ENCODE assay signal across 15 cellular contexts in genomic region chr2:239947361-239948045, GRCh38.
A peak's percentile ranks its signal among the peaks of the same experiment; 100 is the strongest.
DNase-seq lines count a peak whose midpoint lies in the region; ATAC-seq and TF ChIP-seq lines count a peak whose summit lies in the region.
"Had no signal": no experiment of that assay in that cellular context is flagged by ENCODE, and none has a peak within 500 bp of the region (broad histone marks: within the 10 kb centered on the region; RNA-seq: fewer than 3 reads in every experiment).

No MANE protein-coding gene starts in this region.

- no peak overlapping the region for H2BK120ac ChIP-seq in neuronal stem cell (ENCODE audit: low read depth, low read length)

- H3K4me2 ChIP-seq in neuronal stem cell (ENCODE audit: insufficient read depth, low read length, poor library complexity, severe bottlenecking): no peak overlapping the region

- H2BK12ac ChIP-seq in neuronal stem cell (ENCODE audit: low read length): no peak overlapping the region

- no peak for TF ChIP-seq CTCF in HFFc6 (IDR thresholded peaks at IDR 0.05)

- H2AFZ ChIP-seq in neuronal stem cell (ENCODE audit: low read length): peak overlapping the region; percentile 36

- no peaks in the 10 kb centered on the region for H3K79me1 ChIP-seq in neuronal stem cell (ENCODE audit: low read depth, low read length)

- H3K14ac ChIP-seq in neuronal stem cell (ENCODE audit: low read length): peak overlapping the region; percentile 6

- H3K18ac ChIP-seq in neuronal stem cell (ENCODE audit: low read length): peak overlapping the region; percentile 61

- H3K27ac Mint-ChIP-seq in HFFc6: no peak overlapping the region

- no peaks in the 10 kb centered on the region for H3K27me3 ChIP-seq in neuronal stem cell (ENCODE audit: control insufficient read depth in 3 of 3, insufficient read depth in 3 of 3, low read depth in 1 of 3, low read length in 3 of 3)
- no peaks in the 10 kb centered on the region for H3K27me3 ChIP-seq in aorta (ENCODE audit: control insufficient read depth in 1 of 2, insufficient read depth in 2 of 2, low read length in 1 of 2)
- H3K27me3 ChIP-seq: neutrophil had no signal

- no peak overlapping the region for H2AK5ac ChIP-seq in neuronal stem cell (ENCODE audit: low read depth, low read length)

- no CpG with 5 or more reads among the region's 21 CpGs for WGBS in neuronal stem cell (ENCODE audit: extremely low coverage in 2 of 2, insufficient read length in 2 of 2, insufficient replicate concordance in 1 of 2), 2 donors
- WGBS in aorta, 2 donors: 90 to 92% methylated on average over 21 of the region's 21 CpGs

- H3K36me3 ChIP-seq in neuronal stem cell (replicated peaks in 1 of 2; ENCODE audit: control insufficient read depth in 2 of 2, insufficient read depth in 2 of 2, low read length in 2 of 2) (no peaks in the 10 kb centered on the region), aorta (ENCODE audit: control insufficient read depth in 1 of 2, insufficient read depth in 2 of 2, low read length in 1 of 2) (no peaks in the 10 kb centered on the region)
- H3K36me3 ChIP-seq: neutrophil had no signal

- H3K4ac ChIP-seq in neuronal stem cell (ENCODE audit: low read length): no peak overlapping the region

- no peak overlapping the region for H3K4me3 Mint-ChIP-seq in HFFc6
- H3K4me3 Mint-ChIP-seq: effector memory CD8-positive, alpha-beta T cell; WTC11 had no signal

- H3K9me3 ChIP-seq in neuronal stem cell (replicated peaks in 1 of 2; ENCODE audit: control insufficient read depth in 2 of 2, insufficient read depth in 1 of 2, low read depth in 1 of 2, low read length in 2 of 2) (no peaks in the 10 kb centered on the region), aorta (ENCODE audit: control insufficient read depth, low read length) (no peaks in the 10 kb centered on the region)
- H3K9me3 ChIP-seq: neutrophil had no signal

- H3K36me3 Mint-ChIP-seq in HFFc6 (ENCODE audit: low read depth): no peaks in the 10 kb centered on the region

- H3K9ac ChIP-seq in neuronal stem cell (ENCODE audit: low read depth, low read length, poor library complexity): no peak overlapping the region

- intact Hi-C loops in Right ventricle myocardium superior (cut with DNase I): no loop called here
- intact Hi-C loops in left ventricle myocardium superior (cut with micrococcal nuclease): no loop called here
- intact Hi-C loops in aorta (cut with DNase I): no loop called here

- peak overlapping the region; percentile 90 for H2BK5ac ChIP-seq in neuronal stem cell (ENCODE audit: low read length)

- H3K23ac ChIP-seq in neuronal stem cell (ENCODE audit: low read depth, low read length, poor library complexity): no peak overlapping the region

- H2BK15ac ChIP-seq in neuronal stem cell (ENCODE audit: low read length): peak overlapping the region; percentile 14

- no peak overlapping the region for H3K4me3 ChIP-seq in neuronal stem cell (ENCODE audit: low read length in 2 of 2)
- H3K4me3 ChIP-seq in aorta (ENCODE audit: low read length in 2 of 2): no peak overlapping the region

- no peaks in the 10 kb centered on the region for H3K9me3 Mint-ChIP-seq in HFFc6
- H3K9me3 Mint-ChIP-seq: effector memory CD8-positive, alpha-beta T cell; WTC11 had no signal

- DNase-seq in Right ventricle myocardium superior (peak; percentile 43), left ventricle myocardium superior (no peak), globus pallidus (ENCODE audit: low spot score) (peak; percentile 92), neuronal stem cell (ENCODE audit: low spot score) (no peak), aorta (peak; percentile 34 to 68), HK-2 (ENCODE audit: unreplicated experiment) (no peak), HFFc6 (no peak), SIG-M5 treated with dmso at 0.1 percent for 504 hours (lab: John Stamatoyannopoulos, UW; ENCODE audit: unreplicated experiment) (no peak)
- DNase-seq: effector memory CD8-positive, alpha-beta T cell; foreskin melanocyte; Karpas-422; NCI-H2029 had no signal

- no peaks in the 10 kb centered on the region for H3K4me1 Mint-ChIP-seq in HFFc6 (ENCODE audit: low read depth)

- no peak overlapping the region for H4K91ac ChIP-seq in neuronal stem cell (ENCODE audit: low read depth, low read length, poor library complexity)

- H3K27ac ChIP-seq in neuronal stem cell (replicated peaks; ENCODE audit: low read length): no peak overlapping the region
- no peak overlapping the region for H3K27ac ChIP-seq in aorta (ENCODE audit: low read depth in 1 of 2, low read length in 2 of 2)
- H3K27ac ChIP-seq: neutrophil had no signal

- H3K27me3 Mint-ChIP-seq in HFFc6 (ENCODE audit: insufficient read depth): peaks cover 3% of the 10 kb centered on the region
- H3K27me3 Mint-ChIP-seq: effector memory CD8-positive, alpha-beta T cell had no signal

- peaks cover 4 to 6% of the 10 kb centered on the region in 2 donors for H3K4me1 ChIP-seq in neuronal stem cell (ENCODE audit: control insufficient read depth in 2 of 2, insufficient read depth in 1 of 2, low read depth in 1 of 2, low read length in 2 of 2)
- no peaks in the 10 kb centered on the region for H3K4me1 ChIP-seq in aorta (ENCODE audit: control insufficient read depth in 1 of 2, insufficient read depth in 2 of 2, low read length in 2 of 2)

- no peak for ATAC-seq in Right ventricle myocardium superior (ENCODE audit: poor library complexity)
- no peak for ATAC-seq in left ventricle myocardium superior
- no peak for ATAC-seq in aorta (ENCODE audit: low FRiP score)
- ATAC-seq: effector memory CD8-positive, alpha-beta T cell; left colon; WTC11 had no signal

- H4K8ac ChIP-seq in neuronal stem cell (ENCODE audit: low read depth, low read length): no peak overlapping the region

Comparison
In these comparisons a context has a peak if more than half of its experiments do, and no peak if none do; other contexts are left out.
1. DNase-seq: peak in Right ventricle myocardium superior (single experiment), globus pallidus (single experiment) and aorta (2 of 2); none in left ventricle myocardium superior (single experiment), neuronal stem cell (single experiment), HK-2 (single experiment), HFFc6 (single experiment) and SIG-M5 treated with dmso at 0.1 percent for 504 hours (single experiment).